In genomic region chr9:112971415-112971814, GRCh38 we compare ENCODE assay signal across 11 cellular contexts. TPM values are rescaled to one million over a fixed set of nuclear protein-coding genes. Genes with fewer than 3 reads are reported as not detected.
DNase-seq lines count a peak whose midpoint lies in the region; ATAC-seq and TF ChIP-seq lines count a peak whose summit lies in the region.
"Had no signal": no experiment of that assay in that cellular context is flagged by ENCODE, and none has a peak within 500 bp of the region (broad histone marks: within the 10 kb centered on the region; RNA-seq: fewer than 3 reads in every experiment).

No MANE protein-coding gene starts in this region.

- TF ChIP-seq CTCF in LNCAP (IDR thresholded peaks at IDR 0.05) (peak; percentile 56), progenitor cell of endocrine pancreas (IDR thresholded peaks at IDR 0.05; ENCODE audit: unreplicated experiment) (peak; percentile 55)

- intact Hi-C loops in left ventricle myocardium superior (cut with micrococcal nuclease): no loop called here

- no peak overlapping the region for H3K4me3 Mint-ChIP-seq in progenitor cell of endocrine pancreas (ENCODE audit: low read depth)

- no peaks in the 10 kb centered on the region for H3K36me3 Mint-ChIP-seq in progenitor cell of endocrine pancreas (ENCODE audit: insufficient read depth)

- H3K27me3 Mint-ChIP-seq in progenitor cell of endocrine pancreas: peaks cover 37% of the 10 kb centered on the region

- H3K4me1 Mint-ChIP-seq in progenitor cell of endocrine pancreas (ENCODE audit: low read depth): no peaks in the 10 kb centered on the region

- ATAC-seq in left ventricle myocardium superior: no peak
- ATAC-seq in GM21786 (IDR thresholded peaks at IDR 0.05; ENCODE audit: unreplicated experiment): no peak
- ATAC-seq in HG03571 (IDR thresholded peaks at IDR 0.05; ENCODE audit: unreplicated experiment): no peak
- ATAC-seq: pancreas had no signal

- H3K9me3 Mint-ChIP-seq in progenitor cell of endocrine pancreas (ENCODE audit: low read depth): peaks cover 4% of the 10 kb centered on the region

- H3K27ac Mint-ChIP-seq in progenitor cell of endocrine pancreas: no peak overlapping the region

- DNase-seq in SIG-M5 treated with dmso at 0.1 percent for 504 hours (lab: John Stamatoyannopoulos, UW; ENCODE audit: unreplicated experiment) (peak; percentile 12), SIG-M5 (lab: John Stamatoyannopoulos, UW) (no peak), astrocyte of the hippocampus (ENCODE audit: low read depth, low spot score) (peak; percentile 2), progenitor cell of endocrine pancreas (ENCODE audit: low spot score, unreplicated experiment) (no peak), left ventricle myocardium superior (no peak)
- DNase-seq: DMS153, dorsolateral prefrontal cortex had no signal

RNA-seq across cellular contexts. Expression of gene ZNF883, which starts 40.6 kb away (rescaled TPM):
- total RNA-seq in progenitor cell of endocrine pancreas: 14.1 and 16.5 TPM in 2 replicates
- total RNA-seq in left ventricle myocardium superior: 4.3 TPM

Comparison
In these comparisons a context has a peak if more than half of its experiments do, and no peak if none do; other contexts are left out.
1. DNase-seq: peak in SIG-M5 treated with dmso at 0.1 percent for 504 hours (single experiment) and astrocyte of the hippocampus (single experiment); none in SIG-M5 (single experiment), progenitor cell of endocrine pancreas (single experiment) and left ventricle myocardium superior (single experiment).